In genomic region chr2:79253375-79253774, GRCh38 we compare ENCODE assay signal across 26 cellular contexts.
"Had no signal": no experiment of that assay in that cellular context is flagged by ENCODE, and none has a peak within 500 bp of the region (broad histone marks: within the 10 kb centered on the region; RNA-seq: fewer than 3 reads in every experiment).

No MANE protein-coding gene starts in this region.

- ATAC-seq: stimulated activated effector memory CD8-positive, alpha-beta T cell treated with anti-CD3 and anti-CD28 coated beads, Interleukin-12 subunit alpha, Interleukin-12 subunit beta, amount 100 ng/mL, for 72 hours; stimulated activated memory B cell treated with anti-CD40 and anti-IgM and Interleukin-4, amounts not matched to agents 10 μg/mL and 1 μg/mL and 100 μg/mL, for 72 hours; stimulated activated naive B cell treated with anti-CD40 and anti-IgM and Interleukin-4, amounts not matched to agents 10 μg/mL and 1 μg/mL and 100 μg/mL, for 72 hours; stimulated activated naive CD8-positive, alpha-beta T cell treated with anti-CD3 and anti-CD28 coated beads, Interleukin-15, amount 100 ng/mL, for 72 hours; stimulated activated naive CD8-positive, alpha-beta T cell treated with anti-CD3 and anti-CD28 coated beads, Interleukin-15, Interleukin-2, amounts not matched to agents 100 U/mL and 50 U/mL, for 24 hours; upper lobe of right lung had no signal

- H3K27ac ChIP-seq: stomach, suprapubic skin, testis, thoracic aorta, thyroid gland, tibial artery, tibial nerve, transverse colon, upper lobe of left lung, upper lobe of right lung, uterus, vagina had no signal

- H3K4me1 ChIP-seq: stomach, suprapubic skin, testis, thyroid gland, tibial artery, tibial nerve, transverse colon, upper lobe of left lung, upper lobe of right lung, uterus, vagina had no signal

- H3K27me3 ChIP-seq: stomach, suprapubic skin, testis, thyroid gland, tibial artery, tibial nerve, transverse colon, upper lobe of left lung, upper lobe of right lung, vagina had no signal

- H3K36me3 ChIP-seq: stomach, suprapubic skin, thoracic aorta, thyroid gland, tibial artery, tibial nerve, transverse colon, upper lobe of left lung, upper lobe of right lung, uterus, vagina had no signal

- DNase-seq: stimulated activated CD4-positive, alpha-beta T cell treated with anti-CD3 and anti-CD28 coated beads, Interleukin-2, amount 100 ng/mL, for 48 hours; stimulated activated CD4-positive, alpha-beta T cell treated with anti-CD3 and anti-CD28 coated beads, Interleukin-4, amount 100 ng/mL, for 1 hour; stimulated activated CD4-positive, alpha-beta T cell treated with anti-CD3 and anti-CD28 coated beads, Interleukin-4, amount 100 ng/mL, for 24 hours; stimulated activated CD4-positive, alpha-beta T cell treated with anti-CD3 and anti-CD28 coated beads, Interleukin-4, amount 100 ng/mL, for 4 hours; stimulated activated CD8-positive, alpha-beta memory T cell treated with anti-CD3 and anti-CD28 coated beads, Interleukin-4, amount 100 ng/mL, for 48 hours; stimulated activated naive B cell treated with anti-CD40 and anti-IgM and Interleukin-4, amounts not matched to agents 10 μg/mL and 1 μg/mL and 100 μg/mL, for 72 hours; stimulated activated naive CD4-positive, alpha-beta T cell; stimulated activated naive CD4-positive, alpha-beta T cell treated with Interleukin-2 at 50 U/mL for 16 hours; stimulated activated naive CD8-positive, alpha-beta T cell treated with anti-CD3 and anti-CD28 coated beads, Interleukin-15, amount 100 ng/mL, for 72 hours; stimulated activated naive CD8-positive, alpha-beta T cell treated with anti-CD3 and anti-CD28 coated beads, Interleukin-15, Interleukin-2, amounts not matched to agents 100 U/mL and 50 U/mL, for 24 hours; stomach; substantia nigra; testis; thyroid gland; tibial artery; transverse colon; trophoblast cell; upper lobe of left lung; upper lobe of right lung; uterus had no signal

- H3K9me3 ChIP-seq: stomach, suprapubic skin, testis, thoracic aorta, thyroid gland, tibial artery, tibial nerve, transverse colon, upper lobe of left lung, upper lobe of right lung, uterus, vagina had no signal

- H3K4me3 ChIP-seq: stomach, suprapubic skin, testis, thoracic aorta, thyroid gland, tibial artery, tibial nerve, transverse colon, upper lobe of left lung, upper lobe of right lung, uterus, vagina had no signal
